18 cellular contexts compared by ENCODE assay signal in the genomic region with DNA sequence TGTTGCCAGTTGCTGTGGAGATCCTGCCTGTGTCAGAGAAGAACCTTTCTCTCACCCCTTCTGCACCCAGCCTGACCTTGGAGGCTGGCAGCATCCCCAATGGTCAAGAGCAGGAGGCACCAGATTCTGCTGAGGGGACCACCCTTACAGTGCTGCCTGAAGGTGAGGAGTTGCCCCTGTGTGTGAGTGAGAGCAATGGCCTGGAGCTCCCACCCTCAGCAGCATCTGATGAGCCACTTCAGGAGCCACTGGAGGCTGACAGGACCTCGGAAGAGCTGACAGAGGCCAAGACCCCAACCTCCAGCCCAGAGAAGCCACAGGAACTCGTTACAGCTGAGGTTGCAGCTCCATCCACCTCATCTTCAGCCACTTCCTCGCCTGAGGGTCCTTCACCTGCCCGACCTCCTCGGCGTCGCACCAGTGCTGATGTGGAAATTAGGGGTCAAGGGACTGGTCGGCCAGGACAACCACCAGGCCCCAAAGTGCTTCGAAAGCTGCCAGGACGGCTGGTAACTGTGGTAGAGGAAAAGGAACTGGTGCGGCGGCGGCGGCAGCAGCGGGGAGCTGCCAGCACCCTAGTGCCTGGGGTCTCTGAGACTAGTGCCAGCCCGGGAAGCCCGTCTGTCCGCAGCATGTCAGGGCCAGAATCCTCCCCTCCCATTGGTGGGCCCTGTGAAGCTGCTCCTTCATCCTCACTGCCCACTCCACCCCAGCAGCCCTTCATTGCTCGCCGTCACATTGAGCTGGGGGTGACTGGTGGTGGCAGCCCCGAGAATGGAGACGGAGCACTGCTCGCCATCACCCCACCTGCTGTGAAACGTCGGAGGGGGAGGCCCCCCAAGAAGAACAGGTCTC. TPM values are rescaled to one million over a fixed set of nuclear protein-coding genes. Genes with fewer than 3 reads are reported as not detected.
A peak's percentile ranks its signal among the peaks of the same experiment; 100 is the strongest.
DNase-seq lines count a peak whose midpoint lies in the region; ATAC-seq and TF ChIP-seq lines count a peak whose summit lies in the region.
"Had no signal": no experiment of that assay in that cellular context is flagged by ENCODE, and none has a peak within 500 bp of the region (broad histone marks: within the 10 kb centered on the region; RNA-seq: fewer than 3 reads in every experiment).

No MANE protein-coding gene starts in this region.

- H3K27ac ChIP-seq in HEK293 (ENCODE audit: extremely low read depth, low read depth, low read length) (no peak overlapping the region), breast epithelium (peak overlapping the region; percentile 93 to 99)
- H3K27ac ChIP-seq: HL-60 had no signal

- ATAC-seq in GM21737 (IDR thresholded peaks at IDR 0.05; ENCODE audit: unreplicated experiment) = no peak
- ATAC-seq: PC-3, Right ventricle myocardium inferior had no signal

- no peaks in the 10 kb centered on the region for H3K4me1 ChIP-seq in HEK293 (ENCODE audit: control insufficient read depth, insufficient read depth, low read length)
- peaks cover 7 to 20% of the 10 kb centered on the region in 2 donors for H3K4me1 ChIP-seq in breast epithelium

- no peaks in the 10 kb centered on the region for H3K9me3 ChIP-seq in HEK293 (ENCODE audit: control insufficient read depth, insufficient read depth, low read depth, low read length)
- no peaks in the 10 kb centered on the region for H3K9me3 ChIP-seq in breast epithelium

- intact Hi-C loops in breast epithelium (cut with DNase I; ENCODE audit: low total_unique reads) = no loop called here
- intact Hi-C loops in posterior vena cava (cut with DNase I) = no loop called here

- no peak overlapping the region for H3K4me3 ChIP-seq in HEK293 (ENCODE audit: low read depth, low read length)
- no peak overlapping the region for H3K4me3 ChIP-seq in breast epithelium

- H3K9me3 Mint-ChIP-seq in activated naive CD4-positive, alpha-beta T cell treated with anti-CD3 and anti-CD28 coated beads, Interleukin-2, amount 50 U/mL, for 24 hours = no peaks in the 10 kb centered on the region

- no peak overlapping the region for H3K4me3 Mint-ChIP-seq in activated naive CD4-positive, alpha-beta T cell treated with anti-CD3 and anti-CD28 coated beads, Interleukin-2, amount 50 U/mL, for 24 hours

- POLR2A ChIA-PET in HEK293 (lab: Yijun Ruan, JAX) = interaction anchor here (1.2 to 3.8 kb wide), 2 partner anchors 8 to 10 kb away, joined by 3 to 25 read pairs; partner anchors contain the start of gene PHKG2

- H3K27me3 ChIP-seq in breast epithelium = no peaks in the 10 kb centered on the region

- no peaks in the 10 kb centered on the region for H3K27me3 Mint-ChIP-seq in activated naive CD4-positive, alpha-beta T cell treated with anti-CD3 and anti-CD28 coated beads, Interleukin-2, amount 50 U/mL, for 24 hours

- H3K27ac Mint-ChIP-seq in activated naive CD4-positive, alpha-beta T cell treated with anti-CD3 and anti-CD28 coated beads, Interleukin-2, amount 50 U/mL, for 24 hours = peak overlapping the region; percentile 41

- peaks cover 16% of the 10 kb centered on the region for H3K36me3 Mint-ChIP-seq in activated naive CD4-positive, alpha-beta T cell treated with anti-CD3 and anti-CD28 coated beads, Interleukin-2, amount 50 U/mL, for 24 hours

- DNase-seq in activated naive CD4-positive, alpha-beta T cell treated with Interleukin-2 at 50 U/mL for 16 hours = no peak
- DNase-seq in breast epithelium (ENCODE audit: low spot score in 2 of 2) (no peak), posterior vena cava (ENCODE audit: low spot score) (peak; percentile 63), GM10266 (ENCODE audit: extremely low spot score) (no peak), GM03348 (ENCODE audit: low spot score) (no peak)
- DNase-seq: HCEC 1CT; KBM-7; NCI-H1436; NCI-H2029; NCI-H2171 treated with DMSO at 0.1 percent for 48 hours; NCI-H446 treated with DMSO at 0.1 percent for 48 hours; NK-92 treated with Interleukin-12 subunit alpha and Interleukin-12 subunit beta, amount 100 ng/mL, for 24 hours; PC-3 had no signal

- H3K36me3 ChIP-seq in HEK293 (ENCODE audit: control insufficient read depth in 2 of 2, insufficient read depth in 1 of 2, low read length in 2 of 2) (peaks cover 48 to 93% of the 10 kb centered on the region in 2 experiments; a peak in 2 of 3 replicates), breast epithelium (peaks cover 21% of the 10 kb centered on the region)

- H3K4me1 Mint-ChIP-seq in activated naive CD4-positive, alpha-beta T cell treated with anti-CD3 and anti-CD28 coated beads, Interleukin-2, amount 50 U/mL, for 24 hours = peaks cover 23% of the 10 kb centered on the region

- CTCF ChIA-PET in HEK293 (lab: Yijun Ruan, JAX) = interaction anchor here (1.1 kb wide), 1 partner anchor 10 kb away, joined by 3 read pairs; the partner anchor contains the start of gene PHKG2

- no peak for TF ChIP-seq CTCF in HEK293 (tag by site-specific recombination; IDR thresholded peaks at IDR 0.05)
- TF ChIP-seq CTCF in breast epithelium (IDR thresholded peaks at IDR 0.05) = no peak
- no peak for TF ChIP-seq CTCF in GM10266 (IDR thresholded peaks at IDR 0.05; ENCODE audit: control insufficient read depth, insufficient read depth, low read depth, missing control alignments)

- no peak for TF ChIP-seq POLR2A in breast epithelium (IDR thresholded peaks at IDR 0.05)

TF ChIP-seq in HEK293, 187 proteins besides CTCF, POLR2A, EP300 and RAD21:
- no peak for TF ChIP-seq ZNF626 (tag by site-specific recombination; IDR thresholded peaks at IDR 0.05)
- TF ChIP-seq BCL11A (tag by site-specific recombination; IDR thresholded peaks at IDR 0.05; ENCODE audit: low read depth) = 0 out of 2 replicates have a peak, but pooled peaks have one; percentile 14

RNA-seq across cellular contexts. Expression of gene PHKG2, which starts 10.2 kb away (rescaled TPM):
- 10 to 100 TPM; 28.5 to 38.8 (median 35.7) TPM for total RNA-seq in breast epithelium
- total RNA-seq in posterior vena cava = 10 to 100 TPM; 13.0 to 13.9 TPM

RNA-seq across cellular contexts. Expression of gene CFAP119, which starts 23.8 kb away (rescaled TPM):
- total RNA-seq in breast epithelium (10 to 100 TPM in 2 of 3 donors, 1 to 10 TPM in 1; 1.4 to 17.1 (median 13.4) TPM), posterior vena cava (1 to 10 TPM; 1.2 TPM)

RNA-seq across cellular contexts. Expression of gene RNF40, which starts 24.1 kb away (rescaled TPM):
- total RNA-seq in breast epithelium (10 to 100 TPM; 77.0 to 84.7 (median 77.3) TPM), posterior vena cava (10 to 100 TPM; 60.9 to 66.5 TPM)

RNA-seq across cellular contexts. Expression of gene SRCAP, which starts 39.0 kb away (rescaled TPM):
- total RNA-seq in breast epithelium (10 to 100 TPM; 19.0 to 24.9 (median 20.8) TPM), posterior vena cava (10 to 100 TPM; 41.4 to 44.9 TPM)

RNA-seq across cellular contexts. Expression of gene ZNF629, which starts 49.0 kb away (rescaled TPM):
- total RNA-seq in breast epithelium = 10 to 100 TPM in 2 of 3 donors, 1 to 10 TPM in 1; 9.4 to 16.2 (median 10.5) TPM
- 10 to 100 TPM; 10.1 to 11.2 TPM for total RNA-seq in posterior vena cava
